12 cellular contexts compared by ENCODE assay signal in the genomic region with DNA sequence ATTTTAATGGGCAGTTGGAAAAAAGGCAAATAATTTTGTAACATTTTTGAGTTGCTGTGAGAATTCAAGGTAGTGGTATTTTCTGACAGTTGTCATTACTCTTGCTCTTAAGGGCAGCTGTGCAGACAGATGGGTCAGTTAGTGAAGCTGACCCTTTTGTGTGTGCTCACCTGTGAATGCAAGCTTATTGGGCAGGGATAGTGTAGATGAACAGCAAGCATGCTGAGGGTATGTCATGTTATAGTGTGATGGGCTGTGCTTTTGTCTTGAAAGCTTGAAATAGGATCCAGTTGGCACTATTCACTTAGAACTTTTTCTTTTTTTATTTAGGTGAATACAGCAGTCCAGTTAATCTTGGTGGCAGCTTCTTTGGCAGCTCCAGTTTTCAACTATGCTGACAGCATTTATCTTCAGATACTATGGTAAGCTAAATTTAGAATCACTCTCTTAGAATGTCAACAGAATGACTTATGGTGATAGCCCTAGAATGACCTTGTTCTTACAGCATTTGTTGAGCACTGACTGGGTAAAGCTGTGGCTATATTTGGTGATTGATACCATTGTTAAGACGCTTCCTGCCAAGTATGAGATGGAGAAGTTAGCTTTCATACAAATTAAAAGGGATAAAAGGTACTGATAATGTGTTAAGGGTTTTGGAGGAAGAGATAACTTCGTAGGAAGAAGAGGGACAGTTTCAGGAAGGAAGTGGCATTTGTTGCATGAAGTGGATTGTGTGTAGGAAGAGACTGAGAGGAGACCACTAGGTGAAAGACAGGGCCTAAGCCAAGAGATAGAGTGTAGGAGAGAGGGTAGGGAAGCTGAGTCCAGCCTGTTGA. TPM values are rescaled to one million over a fixed set of nuclear protein-coding genes. Genes with fewer than 3 reads are reported as not detected.
A peak's percentile ranks its signal among the peaks of the same experiment; 100 is the strongest.
DNase-seq lines count a peak whose midpoint lies in the region; ATAC-seq, FAIRE-seq and TF ChIP-seq lines count a peak whose summit lies in the region.
"Had no signal": no experiment of that assay in that cellular context is flagged by ENCODE, and none has a peak within 500 bp of the region (broad histone marks: within the 10 kb centered on the region; RNA-seq: fewer than 3 reads in every experiment).

No MANE protein-coding gene starts in this region.

- intact Hi-C loops in CD8-positive, alpha-beta T cell (cut with DNase I, micrococcal nuclease) = no loop called here

- no peaks in the 10 kb centered on the region for H3K27me3 Mint-ChIP-seq in CD8-positive, alpha-beta T cell (ENCODE audit: low read depth)
- H3K27me3 Mint-ChIP-seq in central memory CD8-positive, alpha-beta T cell = no peaks in the 10 kb centered on the region
- H3K27me3 Mint-ChIP-seq in mesothelial cell of epicardium (ENCODE audit: low read depth) = no peaks in the 10 kb centered on the region
- H3K27me3 Mint-ChIP-seq in activated T-cell treated with anti-CD3 and anti-CD28 coated beads, Interleukin-2, amount 50 U/mL, for 4 hours (ENCODE audit: low read depth) = no peaks in the 10 kb centered on the region

- H3K4me3 ChIP-seq in CD8-positive, alpha-beta T cell (ENCODE audit: low read depth, low read length) = no peak overlapping the region
- H3K4me3 ChIP-seq in Loucy (ENCODE audit: low read length, poor library complexity, severe bottlenecking) (no peak overlapping the region), tibial nerve (no peak overlapping the region)

- ATAC-seq in CD8-positive, alpha-beta T cell = no peak
- ATAC-seq in central memory CD8-positive, alpha-beta T cell (replicated peaks; ENCODE audit: extremely low read depth, poor library complexity, severe bottlenecking) = no peak
- ATAC-seq in GM21619 (IDR thresholded peaks at IDR 0.05; ENCODE audit: unreplicated experiment) = no peak
- no peak for ATAC-seq in activated T-cell treated with anti-CD3 and anti-CD28 coated beads, Interleukin-2, amount 50 U/mL, for 4 hours

- no peak overlapping the region for H2AFZ ChIP-seq in Loucy (ENCODE audit: low read length)

- no peaks in the 10 kb centered on the region for H4K20me1 ChIP-seq in Loucy (ENCODE audit: insufficient read depth, low read length, poor library complexity, severe bottlenecking)

- peaks cover 19% of the 10 kb centered on the region for H3K4me1 ChIP-seq in CD8-positive, alpha-beta T cell (ENCODE audit: insufficient read depth, low read length)
- H3K4me1 ChIP-seq in Loucy (ENCODE audit: insufficient read depth, low read length, poor library complexity, severe bottlenecking) (peaks cover 12% of the 10 kb centered on the region), tibial nerve (peaks cover 0 to 16% (median 0%) of the 10 kb centered on the region in 4 donors)

- H3K36me3 Mint-ChIP-seq in CD8-positive, alpha-beta T cell = peaks cover 63% of the 10 kb centered on the region
- H3K36me3 Mint-ChIP-seq in central memory CD8-positive, alpha-beta T cell (ENCODE audit: insufficient read depth) = peaks cover 37% of the 10 kb centered on the region
- peaks cover 18% of the 10 kb centered on the region for H3K36me3 Mint-ChIP-seq in mesothelial cell of epicardium
- H3K36me3 Mint-ChIP-seq in activated T-cell treated with anti-CD3 and anti-CD28 coated beads, Interleukin-2, amount 50 U/mL, for 4 hours (ENCODE audit: insufficient read depth) = peaks cover 37% of the 10 kb centered on the region

- DNase-seq in CD8-positive, alpha-beta T cell = no peak
- DNase-seq in central memory CD8-positive, alpha-beta T cell (ENCODE audit: low spot score in 2 of 2) = no peak
- DNase-seq in mesothelial cell of epicardium (ENCODE audit: low spot score in 2 of 2, unreplicated experiment in 2 of 2) (no peak), RCC 7860 (ENCODE audit: low spot score) (no peak), tibial nerve (ENCODE audit: low spot score in 2 of 2) (no peak)
- no peak for DNase-seq in activated T-cell treated with anti-CD3 and anti-CD28 coated beads, Interleukin-2, amount 50 U/mL, for 4 hours
- DNase-seq: activated CD4-positive, alpha-beta T cell treated with anti-CD3 and anti-CD28 coated beads for 1 hour; small intestine had no signal

- no peaks in the 10 kb centered on the region for H3F3A ChIP-seq in Loucy (ENCODE audit: low read depth)

- no peaks in the 10 kb centered on the region; the same call in 1 of the 2 replicates for H3K79me2 ChIP-seq in Loucy (ENCODE audit: insufficient read depth, low read length)

- H3K27me3 ChIP-seq in CD8-positive, alpha-beta T cell (ENCODE audit: insufficient read depth, low read length) = no peaks in the 10 kb centered on the region
- H3K27me3 ChIP-seq in Loucy (ENCODE audit: insufficient read depth, low read length, poor library complexity, severe bottlenecking) = no peaks in the 10 kb centered on the region
- H3K27me3 ChIP-seq in tibial nerve = no peaks in the 10 kb centered on the region

- TF ChIP-seq CTCF in CD8-positive, alpha-beta T cell (IDR thresholded peaks at IDR 0.05) = no peak
- TF ChIP-seq CTCF in Loucy (conservative IDR thresholded peaks at IDR 0.05; ENCODE audit: low read length) = no peak
- TF ChIP-seq CTCF in mesothelial cell of epicardium (IDR thresholded peaks at IDR 0.05; ENCODE audit: unreplicated experiment) = no peak
- TF ChIP-seq CTCF in tibial nerve (IDR thresholded peaks at IDR 0.05) = no peak

- no peak for TF ChIP-seq POLR2A in tibial nerve (IDR thresholded peaks at IDR 0.05)

- WGBS in tibial nerve, 2 donors = 65 to 72% methylated on average over 2 of the region's 2 CpGs

- no peaks in the 10 kb centered on the region for H3K9me3 Mint-ChIP-seq in CD8-positive, alpha-beta T cell
- H3K9me3 Mint-ChIP-seq in central memory CD8-positive, alpha-beta T cell = no peaks in the 10 kb centered on the region
- H3K9me3 Mint-ChIP-seq in mesothelial cell of epicardium = no peaks in the 10 kb centered on the region
- H3K9me3 Mint-ChIP-seq in activated T-cell treated with anti-CD3 and anti-CD28 coated beads, Interleukin-2, amount 50 U/mL, for 4 hours = no peaks in the 10 kb centered on the region

- H3K27ac ChIP-seq in CD8-positive, alpha-beta T cell (ENCODE audit: low read depth, low read length) = no peak overlapping the region
- no peak overlapping the region for H3K27ac ChIP-seq in tibial nerve

- H3K4me1 Mint-ChIP-seq in CD8-positive, alpha-beta T cell (ENCODE audit: low read depth) = peaks cover 21% of the 10 kb centered on the region
- peaks cover 11% of the 10 kb centered on the region for H3K4me1 Mint-ChIP-seq in central memory CD8-positive, alpha-beta T cell
- peaks cover 42% of the 10 kb centered on the region for H3K4me1 Mint-ChIP-seq in mesothelial cell of epicardium
- peaks cover 14% of the 10 kb centered on the region for H3K4me1 Mint-ChIP-seq in activated T-cell treated with anti-CD3 and anti-CD28 coated beads, Interleukin-2, amount 50 U/mL, for 4 hours (ENCODE audit: low read depth)

- TF ChIP-seq EP300 in tibial nerve (IDR thresholded peaks at IDR 0.05) = no peak

- no peak overlapping the region for H3K9ac ChIP-seq in Loucy (ENCODE audit: low read depth, low read length, poor library complexity, severe bottlenecking)

- no peak for FAIRE-seq in RCC 7860 (lab: Jason Lieb, UNC)
- FAIRE-seq: HTR-8/SVneo, small intestine had no signal

- H3K9me3 ChIP-seq in CD8-positive, alpha-beta T cell (ENCODE audit: low read length) = no peaks in the 10 kb centered on the region
- no peaks in the 10 kb centered on the region for H3K9me3 ChIP-seq in Loucy (ENCODE audit: insufficient read depth, low read depth, low read length)
- H3K9me3 ChIP-seq in tibial nerve = no peaks in the 10 kb centered on the region

- peaks cover 35% of the 10 kb centered on the region for H3K36me3 ChIP-seq in CD8-positive, alpha-beta T cell (ENCODE audit: insufficient read depth, low read length)
- H3K36me3 ChIP-seq in Loucy (ENCODE audit: insufficient read depth, low read length) = peaks cover 60% of the 10 kb centered on the region
- peaks cover 4 to 60% (median 8%) of the 10 kb centered on the region in 3 donors for H3K36me3 ChIP-seq in tibial nerve

- H3K27ac Mint-ChIP-seq in CD8-positive, alpha-beta T cell = peak overlapping the region; percentile 29
- peak overlapping the region; percentile 5 for H3K27ac Mint-ChIP-seq in central memory CD8-positive, alpha-beta T cell (ENCODE audit: low read depth)
- peak overlapping the region; percentile 79 for H3K27ac Mint-ChIP-seq in mesothelial cell of epicardium

- no peaks in the 10 kb centered on the region for H3K9me2 ChIP-seq in Loucy (replicated peaks; ENCODE audit: low read depth, low read length)

- POLR2A ChIA-PET in CD8-positive, alpha-beta T cell (lab: Charles Lee) = no interaction called here

- H3K4me2 ChIP-seq in Loucy (ENCODE audit: low read depth, low read length, poor library complexity, severe bottlenecking) = peak overlapping the region; percentile 16

- no peak overlapping the region for H3K4me3 Mint-ChIP-seq in CD8-positive, alpha-beta T cell
- H3K4me3 Mint-ChIP-seq in central memory CD8-positive, alpha-beta T cell = no peak overlapping the region
- no peak overlapping the region for H3K4me3 Mint-ChIP-seq in mesothelial cell of epicardium
- no peak overlapping the region for H3K4me3 Mint-ChIP-seq in activated T-cell treated with anti-CD3 and anti-CD28 coated beads, Interleukin-2, amount 50 U/mL, for 4 hours

- CTCF ChIA-PET in CD8-positive, alpha-beta T cell (lab: Charles Lee) = interaction anchor here (1.5 kb wide), 1 partner anchor 37 kb away, joined by 4 read pairs; no protein-coding TSS in a partner anchor

RNA-seq across cellular contexts. Expression of gene LRRN4, which starts 19.5 kb away (rescaled TPM):
- total RNA-seq in CD8-positive, alpha-beta T cell = not detected
- total RNA-seq in mesothelial cell of epicardium (75.4 to 89.5 TPM (median 78.8 TPM) in 3 replicates), tibial nerve (not detected)
- total RNA-seq in activated T-cell treated with anti-CD3 and anti-CD28 coated beads, Interleukin-2, amount 50 U/mL, for 4 hours = under 1 TPM in 2 of 3 donors, not detected in 1; 0.08 to 0.11 TPM
- total RNA-seq: RPMI7951 had no signal

RNA-seq across cellular contexts. Expression of gene CRLS1, which starts 28.4 kb away (rescaled TPM):
- total RNA-seq in CD8-positive, alpha-beta T cell = 10 to 100 TPM in 1 of 2 experiments, 1 to 10 TPM in 1; 7.4 to 11.2 TPM
- 51.0 to 58.1 TPM (median 54.8 TPM) in 3 replicates for total RNA-seq in mesothelial cell of epicardium
- total RNA-seq in activated T-cell treated with anti-CD3 and anti-CD28 coated beads, Interleukin-2, amount 50 U/mL, for 4 hours = 10 to 100 TPM; 61.1 to 72.6 (median 66.1) TPM
- 10 to 100 TPM; 38.7 to 73.5 (median 57.3) TPM for total RNA-seq in tibial nerve

Comparison
In these comparisons a context has a peak if more than half of its experiments do, and no peak if none do; other contexts are left out.
1. H3K27ac Mint-ChIP-seq: peak in every context shown above with its lines; median percentile 79 in mesothelial cell of epicardium; 29 in CD8-positive, alpha-beta T cell; 5 in central memory CD8-positive, alpha-beta T cell.
2. RNA of gene LRRN4, which starts 19.5 kb away (total RNA-seq): 75.4 to 89.5 TPM in mesothelial cell of epicardium; 0.08 to 0.11 TPM in activated T-cell treated with anti-CD3 and anti-CD28 coated beads, Interleukin-2, amount 50 U/mL, for 4 hours, not detected in CD8-positive, alpha-beta T cell and not detected in tibial nerve; every median in the first group is over 10 times any median in the second.